In genomic region chr5:33855396-33855795, GRCh38 we compare ENCODE assay signal across 31 cellular contexts. TPM values are rescaled to one million over a fixed set of nuclear protein-coding genes. Genes with fewer than 3 reads are reported as not detected.
DNase-seq lines count a peak whose midpoint lies in the region; ATAC-seq and TF ChIP-seq lines count a peak whose summit lies in the region.
"Had no signal": no experiment of that assay in that cellular context is flagged by ENCODE, and none has a peak within 500 bp of the region (broad histone marks: within the 10 kb centered on the region; RNA-seq: fewer than 3 reads in every experiment).

No MANE protein-coding gene starts in this region.

- no peak overlapping the region for H2BK5ac ChIP-seq in mesenchymal stem cell (ENCODE audit: low read depth, low read length, poor library complexity, severe bottlenecking)

- no peaks in the 10 kb centered on the region for H3K9me3 ChIP-seq in ascending aorta
- H3K9me3 ChIP-seq in mesenchymal stem cell (ENCODE audit: control insufficient read depth, low read length), result no peaks in the 10 kb centered on the region
- no peaks in the 10 kb centered on the region for H3K9me3 ChIP-seq in skeletal muscle satellite cell (replicated peaks; ENCODE audit: low read length)
- H3K9me3 ChIP-seq: body of pancreas, esophagus muscularis mucosa, gastrocnemius medialis, left ventricle myocardium inferior, mucosa of descending colon, neutrophil, SJCRH30 had no signal

- no peak overlapping the region for H2AK5ac ChIP-seq in mesenchymal stem cell (ENCODE audit: low read length, severe bottlenecking)

- no peak overlapping the region for H2AFZ ChIP-seq in mesenchymal stem cell (ENCODE audit: low read depth, low read length)

- H3K9ac ChIP-seq in mesenchymal stem cell (ENCODE audit: low read length) (peak overlapping the region; percentile 37), skeletal muscle satellite cell (ENCODE audit: low read depth, low read length) (peak overlapping the region; percentile 43)

- H3K27me3 ChIP-seq in ascending aorta (no peaks in the 10 kb centered on the region), mesenchymal stem cell (ENCODE audit: control insufficient read depth in 1 of 2, insufficient read depth in 1 of 2, low read length in 2 of 2) (no peaks in the 10 kb centered on the region), skeletal muscle satellite cell (ENCODE audit: control insufficient read depth, insufficient read depth, low read length) (no peaks in the 10 kb centered on the region)
- H3K27me3 ChIP-seq: body of pancreas, esophagus muscularis mucosa, gastrocnemius medialis, neutrophil, SJCRH30 had no signal

- H3K4me2 ChIP-seq in mesenchymal stem cell (ENCODE audit: low read length, poor library complexity, severe bottlenecking) (no peak overlapping the region), skeletal muscle satellite cell (ENCODE audit: low read length) (peak overlapping the region; percentile 50)

- DNase-seq in HT1080 (ENCODE audit: low read depth) (peak; percentile 46), ascending aorta (ENCODE audit: low spot score in 2 of 2) (no peak), mesenchymal stem cell (no peak), NCI-H510A treated with DMSO at 0.1 percent for 48 hours (lab: John Stamatoyannopoulos, UW) (no peak), posterior cingulate gyrus (no peak)
- DNase-seq: activated CD4-positive, alpha-beta memory T cell treated with anti-CD3 and anti-CD28 coated beads, Interleukin-2, amount 10 ng/mL, durations not matched to agents 7 days and 5 days; activated CD4-positive, CD25-positive, alpha-beta regulatory T cell treated with anti-CD3 and anti-CD28 coated beads, Interleukin-2, amount 50 U/mL, for 72 hours; activated effector memory CD4-positive, alpha-beta T cell treated with Interleukin-2 at 50 U/mL for 16 hours; activated naive CD8-positive, alpha-beta T cell treated with anti-CD3 and anti-CD28 coated beads for 36 hours; effector memory CD8-positive, alpha-beta T cell; gastrocnemius medialis; hippocampal formation; immature natural killer cell; Karpas-422; left ventricle myocardium inferior; mucosa of descending colon; MV-4-11; NCI-H2171; NCI-H524 treated with DMSO at 0.1 percent for 48 hours; SJCRH30; stimulated activated CD4-positive, alpha-beta T cell treated with anti-CD3 and anti-CD28 coated beads, Interleukin-2, amount 100 ng/mL, for 24 hours; T-cell had no signal

- peak overlapping the region; percentile 47 for H4K8ac ChIP-seq in mesenchymal stem cell (ENCODE audit: low read length)

- H3K4me1 ChIP-seq in ascending aorta, result peaks cover 6 to 19% of the 10 kb centered on the region in 2 donors
- peaks cover 30% of the 10 kb centered on the region for H3K4me1 ChIP-seq in mesenchymal stem cell (ENCODE audit: control insufficient read depth, insufficient read depth, low read depth, low read length)
- H3K4me1 ChIP-seq in skeletal muscle satellite cell (ENCODE audit: control insufficient read depth, insufficient read depth, low read length), result peaks cover 42% of the 10 kb centered on the region
- H3K4me1 ChIP-seq: body of pancreas, gastrocnemius medialis had no signal

- intact Hi-C loops in ascending aorta (cut with DNase I) (loop anchor here (5.0 kb wide), 1 partner anchor 37 kb away; the partner anchor contains the start of gene ADAMTS12), posterior cingulate gyrus (cut with DNase I) (no loop called here)

- H3K79me1 ChIP-seq in mesenchymal stem cell (replicated peaks; ENCODE audit: low read length, poor library complexity, severe bottlenecking), result peaks cover 8% of the 10 kb centered on the region

- peak overlapping the region; percentile 37 to 84 for H3K18ac ChIP-seq in mesenchymal stem cell (ENCODE audit: low read depth in 1 of 2, low read length in 2 of 2)

- peak overlapping the region; percentile 30 for H4K91ac ChIP-seq in mesenchymal stem cell (ENCODE audit: low read length)

- no peak overlapping the region for H3K14ac ChIP-seq in mesenchymal stem cell (ENCODE audit: low read length in 2 of 2)

- H2BK12ac ChIP-seq in mesenchymal stem cell (ENCODE audit: low read length in 2 of 2), result peak overlapping the region in 1 of 2 experiments; percentile 65

- peak overlapping the region; percentile 46 to 59 for H3K27ac ChIP-seq in ascending aorta
- peak overlapping the region; percentile 95 for H3K27ac ChIP-seq in mesenchymal stem cell (ENCODE audit: low read length, poor library complexity, severe bottlenecking)
- H3K27ac ChIP-seq: body of pancreas, esophagus muscularis mucosa, gastrocnemius medialis, neutrophil, SJCRH30 had no signal

- peak overlapping the region in 1 of 2 experiments; percentile 90 for H3K4ac ChIP-seq in mesenchymal stem cell (ENCODE audit: low read depth in 1 of 2, low read length in 2 of 2)

- no peak for TF ChIP-seq CTCF in ascending aorta (IDR thresholded peaks at IDR 0.05)

- no peak for ATAC-seq in GM21576 (IDR thresholded peaks at IDR 0.05; ENCODE audit: unreplicated experiment)
- ATAC-seq: body of pancreas; effector memory CD8-positive, alpha-beta T cell; gastrocnemius medialis; mucosa of descending colon; T-cell had no signal

- no peak overlapping the region for H2BK15ac ChIP-seq in mesenchymal stem cell (ENCODE audit: low read depth, poor library complexity, severe bottlenecking)

- no peak overlapping the region for H3K4me3 ChIP-seq in ascending aorta
- no peak overlapping the region for H3K4me3 ChIP-seq in mesenchymal stem cell (ENCODE audit: insufficient read depth in 1 of 2, low read depth in 1 of 2, low read length in 2 of 2)
- peak overlapping the region; percentile 11 for H3K4me3 ChIP-seq in skeletal muscle satellite cell (ENCODE audit: low read length)
- H3K4me3 ChIP-seq: body of pancreas, esophagus muscularis mucosa, gastrocnemius medialis, left ventricle myocardium inferior, mucosa of descending colon, SJCRH30, skin epidermis had no signal

- WGBS in mesenchymal stem cell, result 32% methylated on average over 4 of the region's 4 CpGs

- no peaks in the 10 kb centered on the region for H3K36me3 ChIP-seq in ascending aorta
- peaks cover 0 to 3% of the 10 kb centered on the region in 2 experiments for H3K36me3 ChIP-seq in mesenchymal stem cell (ENCODE audit: control insufficient read depth in 1 of 2, insufficient read depth in 2 of 2, low read depth in 1 of 2, low read length in 2 of 2)
- no peaks in the 10 kb centered on the region for H3K36me3 ChIP-seq in skeletal muscle satellite cell (ENCODE audit: insufficient read depth, low read length)
- H3K36me3 ChIP-seq: esophagus muscularis mucosa, gastrocnemius medialis, left ventricle myocardium inferior, neutrophil had no signal

- H3K23ac ChIP-seq in mesenchymal stem cell (ENCODE audit: low read length in 2 of 2), result no peak overlapping the region

- no peak overlapping the region for H2BK120ac ChIP-seq in mesenchymal stem cell (ENCODE audit: low read depth, low read length)

RNA-seq across cellular contexts. Expression of gene ADAMTS12, which starts 36.4 kb away (rescaled TPM):
- 0.10 TPM in 2 replicates for total RNA-seq in HT1080 (2014; rRNA removed; shearing (Covaris generic))
- polyA plus RNA-seq in HT1080 (2015; cell fraction: cytosol; rRNA removed), result 0.10 TPM in 1 of 2 replicates, not detected in the other
- polyA plus RNA-seq in HT1080 (2015; cell fraction: nucleus; rRNA removed), result 0.06 and 0.18 TPM in 2 replicates
- 1.4 TPM for total RNA-seq in ascending aorta
- 95.8 TPM for polyA plus RNA-seq in mesenchymal stem cell (2013, experiment 1 of 2)
- 95.5 TPM for polyA plus RNA-seq in mesenchymal stem cell (2013, experiment 2 of 2)
- total RNA-seq in skeletal muscle satellite cell (2012; rRNA removed), result 12.0 and 12.4 TPM in 2 replicates
- total RNA-seq: activated CD4-positive, alpha-beta memory T cell treated with anti-CD3 and anti-CD28 coated beads, Interleukin-2, amount 10 ng/mL, durations not matched to agents 7 days and 5 days; activated naive CD8-positive, alpha-beta T cell treated with anti-CD3 and anti-CD28 coated beads for 36 hours; HT-29; pulmonary artery endothelial cell had no signal
- polyA plus RNA-seq: CD14-positive monocyte, immature natural killer cell had no signal
